28 cellular contexts compared by ENCODE assay signal in genomic region chr14:24387014-24387355, GRCh38. TPM values are rescaled to one million over a fixed set of nuclear protein-coding genes. Genes with fewer than 3 reads are reported as not detected.
"Had no signal": no experiment of that assay in that cellular context is flagged by ENCODE, and none has a peak within 500 bp of the region (broad histone marks: within the 10 kb centered on the region; RNA-seq: fewer than 3 reads in every experiment).

No MANE protein-coding gene starts in this region.

- DNase-seq: colonic mucosa; cortex of kidney; effector CD8-positive, alpha-beta T cell; effector memory CD8-positive, alpha-beta T cell; endodermal cell; erythroblast; esophagus squamous epithelium; foreskin fibroblast; foreskin melanocyte; gastrocnemius medialis; glutamatergic neuron; head of caudate nucleus; heart right ventricle; hypothalamus; immature natural killer cell; islet precursor cell; kidney; kidney glomerular epithelial cell; left colon; left lung; left ventricle myocardium superior; lower lobe of right lung; mesenchymal stem cell had no signal

- H3K4me3 ChIP-seq: colonic mucosa, esophagus squamous epithelium, gastrocnemius medialis, heart right ventricle, left lung, lower lobe of right lung had no signal

- H3K27ac Mint-ChIP-seq: dendritic cell treated with granulocyte-macrophage colony-stimulating factor and Interleukin-4, amounts not matched to agents 40 ng/mL and 50 ng/mL, for 4 days; effector memory CD8-positive, alpha-beta T cell; endodermal cell; immature natural killer cell; mesothelial cell of epicardium had no signal

- ATAC-seq: effector memory CD8-positive, alpha-beta T cell; esophagus mucosa; gastrocnemius medialis; heart right ventricle; left lung; left ventricle myocardium superior; lower lobe of right lung had no signal

- H3K4me1 Mint-ChIP-seq: immature natural killer cell had no signal

- H3K9me3 Mint-ChIP-seq: dendritic cell treated with granulocyte-macrophage colony-stimulating factor and Interleukin-4, amounts not matched to agents 40 ng/mL and 50 ng/mL, for 4 days; effector memory CD8-positive, alpha-beta T cell; endodermal cell; immature natural killer cell; mesothelial cell of epicardium had no signal

- FAIRE-seq: endometrium, kidney had no signal

- H3K4me3 Mint-ChIP-seq: dendritic cell treated with granulocyte-macrophage colony-stimulating factor and Interleukin-4, amounts not matched to agents 40 ng/mL and 50 ng/mL, for 4 days; effector memory CD8-positive, alpha-beta T cell; endodermal cell; immature natural killer cell; mesothelial cell of epicardium had no signal

- H3K36me3 Mint-ChIP-seq: immature natural killer cell, mesothelial cell of epicardium had no signal

- H3K9me3 ChIP-seq: colonic mucosa, esophagus squamous epithelium, gastrocnemius medialis, heart right ventricle, left lung, lower lobe of right lung had no signal

- H3K27me3 ChIP-seq: colonic mucosa, esophagus squamous epithelium, left lung had no signal

- H3K27ac ChIP-seq: colonic mucosa, epithelial cell of prostate, esophagus squamous epithelium, gastrocnemius medialis, heart right ventricle, left lung, lower lobe of right lung had no signal

- H3K36me3 ChIP-seq: colonic mucosa, esophagus squamous epithelium, gastrocnemius medialis, heart right ventricle, left lung, lower lobe of right lung had no signal

- H3K4me1 ChIP-seq: colonic mucosa, gastrocnemius medialis had no signal

RNA-seq across cellular contexts. Expression of gene NFATC4, which starts 19.0 kb away (rescaled TPM):
- polyA plus RNA-seq: immature natural killer cell had no signal

RNA-seq across cellular contexts. Expression of gene CBLN3, which starts 42.5 kb away (rescaled TPM):
- polyA plus RNA-seq: immature natural killer cell had no signal

RNA-seq across cellular contexts. Expression of gene RIPK3, which starts 47.2 kb away (rescaled TPM):
- total RNA-seq: endodermal cell had no signal
